ENCODE assay signal across 13 cellular contexts in genomic region chr6:46954819-46955520, GRCh38. TPM values are rescaled to one million over a fixed set of nuclear protein-coding genes. Genes with fewer than 3 reads are reported as not detected.
A peak's percentile ranks its signal among the peaks of the same experiment; 100 is the strongest.
DNase-seq lines count a peak whose midpoint lies in the region; ATAC-seq and TF ChIP-seq lines count a peak whose summit lies in the region.
"Had no signal": no experiment of that assay in that cellular context is flagged by ENCODE, and none has a peak within 500 bp of the region (broad histone marks: within the 10 kb centered on the region; RNA-seq: fewer than 3 reads in every experiment).

No MANE protein-coding gene starts in this region.

- H3K4me3 Mint-ChIP-seq in naive thymus-derived CD8-positive, alpha-beta T cell, result no peak overlapping the region
- H3K4me3 Mint-ChIP-seq: activated naive CD8-positive, alpha-beta T cell treated with anti-CD3 and anti-CD28 coated beads, Interleukin-2, amount 50 U/mL, for 24 hours had no signal

- no peak for TF ChIP-seq POLR2A in thyroid gland (IDR thresholded peaks at IDR 0.05)

- POLR2A ChIA-PET in naive thymus-derived CD8-positive, alpha-beta T cell (lab: Charles Lee), result no interaction called here

- no peak for DNase-seq in Right ventricle myocardium superior
- no peak for DNase-seq in left cardiac atrium
- DNase-seq in RWPE2 (ENCODE audit: low spot score), result no peak
- no peak for DNase-seq in right cardiac atrium
- DNase-seq in thyroid gland, result peak; percentile 16 to 17
- DNase-seq in naive thymus-derived CD8-positive, alpha-beta T cell, result no peak
- no peak for DNase-seq in KG1 (lab: John Stamatoyannopoulos, UW)
- DNase-seq: activated naive CD8-positive, alpha-beta T cell treated with anti-CD3 and anti-CD28 coated beads, Interleukin-2, amount 50 U/mL, for 24 hours; GOT3 had no signal

- TF ChIP-seq CTCF in RWPE2 (IDR thresholded peaks at IDR 0.05; ENCODE audit: poor library complexity, severe bottlenecking) (no peak), thyroid gland (IDR thresholded peaks at IDR 0.05) (no peak)

- 57% methylated on average over 5 of the region's 5 CpGs for WGBS in right cardiac atrium
- 56 to 66% methylated on average over 5 of the region's 5 CpGs for WGBS in thyroid gland, 2 donors

- no peaks in the 10 kb centered on the region for H3K36me3 Mint-ChIP-seq in naive thymus-derived CD8-positive, alpha-beta T cell

- no peaks in the 10 kb centered on the region for H3K4me1 Mint-ChIP-seq in naive thymus-derived CD8-positive, alpha-beta T cell
- H3K4me1 Mint-ChIP-seq: activated naive CD8-positive, alpha-beta T cell treated with anti-CD3 and anti-CD28 coated beads, Interleukin-2, amount 50 U/mL, for 24 hours had no signal

- no peak overlapping the region for H3K27ac ChIP-seq in RWPE2 (ENCODE audit: poor library complexity, severe bottlenecking)
- peak overlapping the region; percentile 12 for H3K27ac ChIP-seq in right cardiac atrium (ENCODE audit: low read length)
- H3K27ac ChIP-seq in thyroid gland, result peak overlapping the region; percentile 20 to 50 (median 24)
- H3K27ac ChIP-seq: neutrophil had no signal

- intact Hi-C loops in Right ventricle myocardium superior (cut with DNase I) (no loop called here), left cardiac atrium (cut with DNase I) (no loop called here), right cardiac atrium (cut with DNase I) (no loop called here), thyroid gland (cut with DNase I) (no loop called here)

- no peaks in the 10 kb centered on the region for H3K36me3 ChIP-seq in RWPE2 (ENCODE audit: low read depth)
- no peaks in the 10 kb centered on the region for H3K36me3 ChIP-seq in thyroid gland
- H3K36me3 ChIP-seq: neutrophil had no signal

- ATAC-seq in Right ventricle myocardium superior (ENCODE audit: poor library complexity) (peak; percentile 34), left cardiac atrium (no peak), RWPE2 (ENCODE audit: low read depth) (peak; percentile 68), right cardiac atrium (peak in 1 of 2 donors; percentile 25), HG03439 (IDR thresholded peaks at IDR 0.05; ENCODE audit: unreplicated experiment) (no peak)
- no peak for ATAC-seq in naive thymus-derived CD8-positive, alpha-beta T cell
- ATAC-seq: activated naive CD8-positive, alpha-beta T cell treated with anti-CD3 and anti-CD28 coated beads, Interleukin-2, amount 50 U/mL, for 24 hours; GM12878 had no signal

- no peak overlapping the region for H3K27ac Mint-ChIP-seq in naive thymus-derived CD8-positive, alpha-beta T cell
- H3K27ac Mint-ChIP-seq: activated naive CD8-positive, alpha-beta T cell treated with anti-CD3 and anti-CD28 coated beads, Interleukin-2, amount 50 U/mL, for 24 hours had no signal

- no peaks in the 10 kb centered on the region for H3K9me3 Mint-ChIP-seq in naive thymus-derived CD8-positive, alpha-beta T cell
- H3K9me3 Mint-ChIP-seq: activated naive CD8-positive, alpha-beta T cell treated with anti-CD3 and anti-CD28 coated beads, Interleukin-2, amount 50 U/mL, for 24 hours had no signal

- H3K4me3 ChIP-seq in RWPE2 (ENCODE audit: severe bottlenecking), result no peak overlapping the region
- peak overlapping the region; percentile 51 for H3K4me3 ChIP-seq in right cardiac atrium (ENCODE audit: low read length)
- no peak overlapping the region for H3K4me3 ChIP-seq in thyroid gland (replicated peaks in 1 of 3)
- H3K4me3 ChIP-seq: GM12878 had no signal

- H3K9me3 ChIP-seq in RWPE2 (ENCODE audit: severe bottlenecking) (no peaks in the 10 kb centered on the region), right cardiac atrium (ENCODE audit: control insufficient read depth, low read length) (no peaks in the 10 kb centered on the region), thyroid gland (no peaks in the 10 kb centered on the region)
- H3K9me3 ChIP-seq: neutrophil had no signal

- peaks cover 3 to 31% (median 21%) of the 10 kb centered on the region in 5 donors for H3K27me3 Mint-ChIP-seq in naive thymus-derived CD8-positive, alpha-beta T cell

- peaks cover 7% of the 10 kb centered on the region for H3K4me1 ChIP-seq in RWPE2 (ENCODE audit: insufficient read depth, poor library complexity, severe bottlenecking)
- peaks cover 4% of the 10 kb centered on the region for H3K4me1 ChIP-seq in right cardiac atrium (ENCODE audit: control insufficient read depth, insufficient read depth, low read length)
- H3K4me1 ChIP-seq in thyroid gland, result peaks cover 5 to 24% of the 10 kb centered on the region in 2 donors

- H3K27me3 ChIP-seq in RWPE2 (ENCODE audit: insufficient read depth, poor library complexity, severe bottlenecking) (no peaks in the 10 kb centered on the region), right cardiac atrium (ENCODE audit: control insufficient read depth, insufficient read depth) (no peaks in the 10 kb centered on the region), thyroid gland (no peaks in the 10 kb centered on the region)
- H3K27me3 ChIP-seq: neutrophil had no signal

RNA-seq across cellular contexts. Expression of gene ADGRF5, which starts 33.2 kb away (rescaled TPM):
- total RNA-seq in Right ventricle myocardium superior (41.1 TPM), left cardiac atrium (10 to 100 TPM; 37.4 to 56.9 TPM), right cardiac atrium (10 to 100 TPM; 27.1 to 61.9 (median 40.4) TPM), thyroid gland (10 to 100 TPM; 33.2 to 85.3 (median 51.2) TPM)
- polyA plus RNA-seq in right cardiac atrium, result 23.9 TPM
- not detected for total RNA-seq in naive thymus-derived CD8-positive, alpha-beta T cell
- not detected for polyA plus RNA-seq in naive thymus-derived CD8-positive, alpha-beta T cell
- polyA plus RNA-seq: AG04450 had no signal

Comparison
In these comparisons a context has a peak if more than half of its experiments do, and no peak if none do; other contexts are left out.
1. ATAC-seq: peak in Right ventricle myocardium superior (single experiment) and RWPE2 (single experiment); none in left cardiac atrium (0 of 2), HG03439 (single experiment) and naive thymus-derived CD8-positive, alpha-beta T cell (0 of 2).
2. DNase-seq: peak in thyroid gland (2 of 2); none in Right ventricle myocardium superior (single experiment), left cardiac atrium (single experiment), RWPE2 (single experiment), right cardiac atrium (0 of 3), naive thymus-derived CD8-positive, alpha-beta T cell (0 of 10) and KG1 (single experiment).
3. RNA of gene ADGRF5, which starts 33.2 kb away (total RNA-seq): 33.2 to 85.3 TPM in thyroid gland, 37.4 to 56.9 TPM in left cardiac atrium, 27.1 to 61.9 TPM in right cardiac atrium and 41.1 TPM in Right ventricle myocardium superior (single experiment); not detected in naive thymus-derived CD8-positive, alpha-beta T cell; every median in the first group is over 10 times any median in the second.